Comparison of ENCODE assay signal across 8 cellular contexts in genomic region chrX:40580537-40581332, GRCh38. TPM values are rescaled to one million over a fixed set of nuclear protein-coding genes. Genes with fewer than 3 reads are reported as not detected.
DNase-seq lines count a peak whose midpoint lies in the region; ATAC-seq and TF ChIP-seq lines count a peak whose summit lies in the region.

TSS of gene ATP6AP2 (plus strand) at chrX:40580970. CDS start at chrX:40581066, 96 bp downstream.

- intact Hi-C loops in esophagus muscularis mucosa (cut with DNase I), result no loop called here

- H3K4me3 ChIP-seq in KMS-11 (IDR thresholded peaks at IDR 0.05; ENCODE audit: insufficient read depth, low read depth, low read length), result no peak within 1 kb of the TSS
- H3K4me3 ChIP-seq in Peyer's patch, result peak within 1 kb of the TSS; percentile 67 to 97 (median 82)
- peak within 1 kb of the TSS; percentile 63 to 87 (median 71) for H3K4me3 ChIP-seq in esophagus muscularis mucosa
- peak within 1 kb of the TSS; percentile 71 to 73 for H3K4me3 ChIP-seq in muscle layer of duodenum (ENCODE audit: low read depth in 1 of 2, low read length in 2 of 2)

- TF ChIP-seq CTCF in KMS-11 (conservative IDR thresholded peaks at IDR 0.05; ENCODE audit: low read depth, low read length) (no peak), Peyer's patch (IDR thresholded peaks at IDR 0.05) (no peak), esophagus muscularis mucosa (IDR thresholded peaks at IDR 0.05) (no peak)

- no peaks in the 10 kb centered on the region for H3K9me3 ChIP-seq in Peyer's patch
- H3K9me3 ChIP-seq in esophagus muscularis mucosa, result no peaks in the 10 kb centered on the region
- no peaks in the 10 kb centered on the region for H3K9me3 ChIP-seq in muscle layer of duodenum (ENCODE audit: control insufficient read depth in 1 of 2, low read length in 2 of 2)

- H3K9me3 Mint-ChIP-seq in activated T-cell treated with anti-CD3 and anti-CD28 coated beads, Interleukin-2, amount 50 U/mL, for 72 hours, result no peaks in the 10 kb centered on the region

- peaks cover 50% of the 10 kb centered on the region for H3K27me3 Mint-ChIP-seq in activated T-cell treated with anti-CD3 and anti-CD28 coated beads, Interleukin-2, amount 50 U/mL, for 72 hours (ENCODE audit: low read depth)

- no peaks in the 10 kb centered on the region for H3K27me3 ChIP-seq in KMS-11 (ENCODE audit: insufficient read depth, low read depth)
- no peaks in the 10 kb centered on the region for H3K27me3 ChIP-seq in Peyer's patch
- no peaks in the 10 kb centered on the region for H3K27me3 ChIP-seq in esophagus muscularis mucosa
- H3K27me3 ChIP-seq in muscle layer of duodenum (ENCODE audit: low read depth, low read length), result no peaks in the 10 kb centered on the region

- H3K9ac ChIP-seq in KMS-11, result peak within 1 kb of the TSS; percentile 58

- H3K36me3 ChIP-seq in KMS-11 (ENCODE audit: insufficient read depth) (no peaks in the 10 kb centered on the region), Peyer's patch (no peaks in the 10 kb centered on the region), esophagus muscularis mucosa (no peaks in the 10 kb centered on the region), muscle layer of duodenum (ENCODE audit: control insufficient read depth in 1 of 2, insufficient read depth in 2 of 2, low read length in 2 of 2) (no peaks in the 10 kb centered on the region)

- H4K20me1 ChIP-seq in KMS-11 (ENCODE audit: insufficient read depth), result no peaks in the 10 kb centered on the region

- H3K4me1 ChIP-seq in KMS-11 (ENCODE audit: low read depth, poor library complexity, severe bottlenecking), result peaks cover 35% of the 10 kb centered on the region
- H3K4me1 ChIP-seq in Peyer's patch, result peaks cover 0 to 7% (median 0%) of the 10 kb centered on the region in 4 donors
- H3K4me1 ChIP-seq in esophagus muscularis mucosa, result peaks cover 0 to 25% (median 20%) of the 10 kb centered on the region in 4 donors
- H3K4me1 ChIP-seq in muscle layer of duodenum (ENCODE audit: control insufficient read depth in 1 of 2, insufficient read depth in 2 of 2, low read length in 2 of 2), result peaks cover 0 to 10% of the 10 kb centered on the region in 2 donors

- H3K4me3 Mint-ChIP-seq in activated T-cell treated with anti-CD3 and anti-CD28 coated beads, Interleukin-2, amount 50 U/mL, for 72 hours, result peak within 1 kb of the TSS; percentile 91 to 92

- no peak for TF ChIP-seq EP300 in esophagus muscularis mucosa (IDR thresholded peaks at IDR 0.05)

- DNase-seq in DMS53 treated with DMSO at 0.1 percent for 48 hours (lab: John Stamatoyannopoulos, UW; ENCODE audit: unreplicated experiment) (peak; percentile 90), Peyer's patch (peak; percentile 89 to 96 (median 89)), esophagus muscularis mucosa (ENCODE audit: extremely low spot score) (peak; percentile 95)
- peak; percentile 88 to 93 for DNase-seq in activated T-cell treated with anti-CD3 and anti-CD28 coated beads, Interleukin-2, amount 50 U/mL, for 72 hours
- DNase-seq in stimulated activated CD8-positive, alpha-beta memory T cell treated with anti-CD3 and anti-CD28 coated beads, Interleukin-7, amount 100 ng/mL, for 4 hours (ENCODE audit: low read depth in 2 of 2), result peak; percentile 79 to 85

- peak within 1 kb of the TSS; percentile 71 for H2AFZ ChIP-seq in KMS-11 (ENCODE audit: low read depth)

- peaks cover 0 to 1% of the 10 kb centered on the region in 2 donors for H3K36me3 Mint-ChIP-seq in activated T-cell treated with anti-CD3 and anti-CD28 coated beads, Interleukin-2, amount 50 U/mL, for 72 hours (ENCODE audit: insufficient read depth in 2 of 2)

- ATAC-seq in GM21737 (IDR thresholded peaks at IDR 0.05; ENCODE audit: unreplicated experiment), result peak; percentile 96
- ATAC-seq in activated T-cell treated with anti-CD3 and anti-CD28 coated beads, Interleukin-2, amount 50 U/mL, for 72 hours (replicated peaks in 1 of 2), result peak; percentile 97

- H3K4me2 ChIP-seq in KMS-11, result peak within 1 kb of the TSS; percentile 69

- H3K27ac ChIP-seq in KMS-11, result peak within 1 kb of the TSS; percentile 63
- H3K27ac ChIP-seq in Peyer's patch, result peak within 1 kb of the TSS; percentile 87 to 96 (median 94)
- H3K27ac ChIP-seq in esophagus muscularis mucosa (replicated peaks in 1 of 4), result peak within 1 kb of the TSS; percentile 81 to 95 (median 89)
- peak within 1 kb of the TSS; percentile 77 for H3K27ac ChIP-seq in muscle layer of duodenum (ENCODE audit: low read length)

- H3K79me2 ChIP-seq in KMS-11 (ENCODE audit: insufficient read depth, low read depth), result peaks cover 21% of the 10 kb centered on the region

- peak within 1 kb of the TSS; percentile 82 for H3K27ac Mint-ChIP-seq in activated T-cell treated with anti-CD3 and anti-CD28 coated beads, Interleukin-2, amount 50 U/mL, for 72 hours

- 34% methylated on average over 47 of the region's 89 CpGs for WGBS in esophagus muscularis mucosa

- TF ChIP-seq POLR2A in Peyer's patch (IDR thresholded peaks at IDR 0.05) (peak; percentile 70 to 82), esophagus muscularis mucosa (IDR thresholded peaks at IDR 0.05; ENCODE audit: low read depth) (peak; percentile 68)

- H3K4me1 Mint-ChIP-seq in activated T-cell treated with anti-CD3 and anti-CD28 coated beads, Interleukin-2, amount 50 U/mL, for 72 hours (ENCODE audit: low read depth), result peaks cover 25% of the 10 kb centered on the region

RNA-seq across cellular contexts. Expression of gene ATP6AP2, which starts in this region (rescaled TPM):
- total RNA-seq in Peyer's patch (10 to 100 TPM; 11.6 to 76.0 (median 50.8) TPM), esophagus muscularis mucosa (100 to 1,000 TPM in 1 of 4 donors, 10 to 100 TPM in 3; 76.4 to 105 (median 93.3) TPM)
- 10 to 100 TPM; 50.5 to 58.4 TPM for total RNA-seq in activated T-cell treated with anti-CD3 and anti-CD28 coated beads, Interleukin-2, amount 50 U/mL, for 72 hours
